ENCODE assay signal across 9 cellular contexts in genomic region chr12:39272934-39273770, GRCh38.
A peak's percentile ranks its signal among the peaks of the same experiment; 100 is the strongest.
DNase-seq lines count a peak whose midpoint lies in the region; ATAC-seq, FAIRE-seq and TF ChIP-seq lines count a peak whose summit lies in the region.
"Had no signal": no experiment of that assay in that cellular context is flagged by ENCODE, and none has a peak within 500 bp of the region (broad histone marks: within the 10 kb centered on the region; RNA-seq: fewer than 3 reads in every experiment).

No MANE protein-coding gene starts in this region.

- H2AFZ ChIP-seq in H1 (ENCODE audit: low read length) = 0 out of 2 replicates have a peak overlapping the region, but pooled peaks have one; percentile 10

- H4K91ac ChIP-seq in H1 (replicated peaks; ENCODE audit: insufficient read length, low read length) = no peak overlapping the region

- H2BK15ac ChIP-seq in H1 (ENCODE audit: low read length) = no peak overlapping the region

- H2BK120ac ChIP-seq in H1 (replicated peaks; ENCODE audit: low read depth, low read length) = no peak overlapping the region

- H3K18ac ChIP-seq in H1 (ENCODE audit: extremely low read depth, low read length) = no peak overlapping the region

- POLR2A ChIA-PET in H1 (lab: Charles Lee; ENCODE audit: partially characterized antibody) = interaction anchor here (0.7 kb wide), 2 partner anchors 119 to 174 kb away, joined by 3 read pairs; no protein-coding TSS in a partner anchor
- POLR2A ChIA-PET in naive thymus-derived CD4-positive, alpha-beta T cell (lab: Charles Lee) = no interaction called here

- H3K27ac ChIP-seq in heart left ventricle = no peak overlapping the region
- no peak overlapping the region for H3K27ac ChIP-seq in right cardiac atrium (ENCODE audit: low read length)
- no peak overlapping the region for H3K27ac ChIP-seq in H1 (ENCODE audit: low read depth, low read length)
- H3K27ac ChIP-seq in naive thymus-derived CD4-positive, alpha-beta T cell (ENCODE audit: low read depth, low read length) = no peak overlapping the region
- H3K27ac ChIP-seq in sigmoid colon = no peak overlapping the region

- TF ChIP-seq EP300 in H1 (IDR thresholded peaks at IDR 0.05; ENCODE audit: borderline replicate concordance in 1 of 2, low read depth in 2 of 2, low read length in 2 of 2) (no peak), sigmoid colon (IDR thresholded peaks at IDR 0.05) (no peak)

- H3K4ac ChIP-seq in H1 (replicated peaks; ENCODE audit: insufficient read length, low read depth, low read length) = no peak overlapping the region

- no peaks in the 10 kb centered on the region for H3K9me3 ChIP-seq in heart left ventricle
- H3K9me3 ChIP-seq in right cardiac atrium (ENCODE audit: control insufficient read depth, low read length) = no peaks in the 10 kb centered on the region
- no peaks in the 10 kb centered on the region for H3K9me3 ChIP-seq in H1 (ENCODE audit: insufficient read depth in 2 of 2, low read depth in 1 of 2, low read length in 1 of 2)
- no peaks in the 10 kb centered on the region for H3K9me3 ChIP-seq in naive thymus-derived CD4-positive, alpha-beta T cell (ENCODE audit: control insufficient read depth in 2 of 3, low read length in 3 of 3)
- H3K9me3 ChIP-seq in sigmoid colon = no peaks in the 10 kb centered on the region

- no peak overlapping the region for H3K23ac ChIP-seq in H1 (ENCODE audit: insufficient read length)

- H3K23me2 ChIP-seq in H1 (ENCODE audit: low read depth, low read length) = no peaks in the 10 kb centered on the region

- no peaks in the 10 kb centered on the region for H3K4me1 ChIP-seq in heart left ventricle
- no peaks in the 10 kb centered on the region for H3K4me1 ChIP-seq in right cardiac atrium (ENCODE audit: control insufficient read depth, insufficient read depth, low read length)
- no peaks in the 10 kb centered on the region for H3K4me1 ChIP-seq in H1 (replicated peaks in 1 of 4; ENCODE audit: control insufficient read depth in 3 of 4, insufficient read depth in 4 of 4, low read length in 3 of 4)
- no peaks in the 10 kb centered on the region for H3K4me1 ChIP-seq in naive thymus-derived CD4-positive, alpha-beta T cell (ENCODE audit: control insufficient read depth in 2 of 2, insufficient read depth in 2 of 2, low read length in 2 of 2)
- no peaks in the 10 kb centered on the region for H3K4me1 ChIP-seq in sigmoid colon

- peak; percentile 80 to 82 for TF ChIP-seq RAD21 in H1 (IDR thresholded peaks at IDR 0.05 in 1 of 2, conservative IDR thresholded peaks at IDR 0.05 in 1 of 2; ENCODE audit: low read depth in 2 of 2, low read length in 2 of 2)

- H4K5ac ChIP-seq in H1 (ENCODE audit: insufficient read length, low read depth, low read length) = no peak overlapping the region

- no peak overlapping the region for H3K27ac Mint-ChIP-seq in naive thymus-derived CD4-positive, alpha-beta T cell

- H3K4me3 Mint-ChIP-seq in naive thymus-derived CD4-positive, alpha-beta T cell = no peak overlapping the region
- H3K4me3 Mint-ChIP-seq: central memory CD8-positive, alpha-beta T cell had no signal

- TF ChIP-seq CTCF in heart left ventricle (IDR thresholded peaks at IDR 0.05) = peak; percentile 51 to 79 (median 66)
- peak in 2 of 3 experiments; percentile 51 to 54; a peak in 2 of 4 replicates for TF ChIP-seq CTCF in H1 (IDR thresholded peaks at IDR 0.05; ENCODE audit: control extremely low read depth in 1 of 3, insufficient read depth in 1 of 3, low read depth in 1 of 3, low read length in 3 of 3)
- TF ChIP-seq CTCF in sigmoid colon (IDR thresholded peaks at IDR 0.05) = peak in 1 of 4 experiments; percentile 66

- no peaks in the 10 kb centered on the region for H4K20me1 ChIP-seq in H1 (replicated peaks in 1 of 2; ENCODE audit: control insufficient read depth in 1 of 2, insufficient read depth in 2 of 2, low read length in 2 of 2)

- no peak overlapping the region for H3K4me3 ChIP-seq in heart left ventricle
- H3K4me3 ChIP-seq in right cardiac atrium (ENCODE audit: low read length) = no peak overlapping the region
- H3K4me3 ChIP-seq in H1 (ENCODE audit: extremely low read depth in 1 of 4, insufficient read depth in 2 of 4, low read depth in 3 of 4, low read length in 4 of 4) = no peak overlapping the region
- H3K4me3 ChIP-seq in naive thymus-derived CD4-positive, alpha-beta T cell (ENCODE audit: low read length) = no peak overlapping the region
- H3K4me3 ChIP-seq in sigmoid colon = no peak overlapping the region

- no peak overlapping the region for H2BK20ac ChIP-seq in H1 (ENCODE audit: low read length)

- H3K79me1 ChIP-seq in H1 (ENCODE audit: low read depth, low read length) = no peaks in the 10 kb centered on the region

- FAIRE-seq in H1 (lab: Jason Lieb, UNC) = peak; percentile 48

- H3K27me3 Mint-ChIP-seq in naive thymus-derived CD4-positive, alpha-beta T cell = peaks cover 10 to 29% (median 17%) of the 10 kb centered on the region in 5 donors

- H3K27me3 ChIP-seq in heart left ventricle (no peaks in the 10 kb centered on the region), right cardiac atrium (ENCODE audit: control insufficient read depth, insufficient read depth) (no peaks in the 10 kb centered on the region), H1 (replicated peaks in 1 of 4; ENCODE audit: control insufficient read depth in 3 of 4, extremely low read depth in 1 of 4, insufficient read depth in 3 of 4, low read length in 3 of 4) (no peaks in the 10 kb centered on the region), sigmoid colon (no peaks in the 10 kb centered on the region)
- no peaks in the 10 kb centered on the region for H3K27me3 ChIP-seq in naive thymus-derived CD4-positive, alpha-beta T cell (ENCODE audit: control insufficient read depth in 2 of 2, insufficient read depth in 2 of 2, low read length in 2 of 2)

- H3K9ac ChIP-seq in H1 (replicated peaks in 1 of 4; ENCODE audit: extremely low read depth in 1 of 4, low read depth in 3 of 4, low read length in 3 of 4) = no peak overlapping the region

- no peak overlapping the region for H3K14ac ChIP-seq in H1 (ENCODE audit: insufficient read length)

- peaks cover 0 to 4% (median 0%) of the 10 kb centered on the region in 7 donors for H3K4me1 Mint-ChIP-seq in naive thymus-derived CD4-positive, alpha-beta T cell

- H3K36me3 Mint-ChIP-seq in naive thymus-derived CD4-positive, alpha-beta T cell = no peaks in the 10 kb centered on the region

- 20 to 22% (median 21%) methylated on average over 8 of the region's 8 CpGs for WGBS in heart left ventricle, 4 donors
- WGBS in right cardiac atrium = 21% methylated on average over 8 of the region's 8 CpGs
- WGBS in H1 (ENCODE audit: extremely low coverage in 1 of 2, insufficient coverage in 1 of 2, insufficient read length in 1 of 2, insufficient replicate concordance in 2 of 2, low coverage in 1 of 2, low lambda C conversion rate in 2 of 2, missing lambda C conversion rate in 1 of 2), 2 experiments = 25% methylated on average over 8 of the region's 8 CpGs; no CpG with 5 or more reads in 1 of the 2 experiments
- 21 to 25% methylated on average over 8 of the region's 8 CpGs for WGBS in sigmoid colon, 2 donors

- intact Hi-C loops in heart left ventricle (cut with DNase I) (loop anchor here in 8 of 10 donors (2.0 to 10.0 kb wide), 5 partner anchors 126 to 948 kb away; no protein-coding TSS in a partner anchor), right cardiac atrium (cut with DNase I) (loop anchor here in 3 of 4 donors (5.0 to 10.0 kb wide), 3 partner anchors 126 to 348 kb away; no protein-coding TSS in a partner anchor), sigmoid colon (cut with DNase I) (loop anchor here (1.0 to 5.0 kb wide), 2 partner anchors 128 to 941 kb away; no protein-coding TSS in a partner anchor)
- intact Hi-C loops in naive thymus-derived CD4-positive, alpha-beta T cell (cut with micrococcal nuclease) = loop anchor here (1.0 to 2.0 kb wide), 3 partner anchors 944 to 1135 kb away; no protein-coding TSS in a partner anchor

- CTCF ChIA-PET in H1 (lab: Charles Lee; ENCODE audit: partially characterized antibody) = interaction anchor here (0.6 to 5.4 kb wide), 52 partner anchors 9 to 1248 kb away, joined by 3 to 24 read pairs (median 4); partner anchors contain the start of gene CPNE8
- CTCF ChIA-PET in naive thymus-derived CD4-positive, alpha-beta T cell (lab: Charles Lee) = interaction anchor here (0.6 to 1.3 kb wide), 6 partner anchors 24 to 945 kb away, joined by 3 to 9 read pairs (median 3); no protein-coding TSS in a partner anchor

- H2AK5ac ChIP-seq in H1 (ENCODE audit: low read depth, low read length) = no peak overlapping the region

- ATAC-seq in heart left ventricle (no peak), right cardiac atrium (no peak), HG03520 (IDR thresholded peaks at IDR 0.05; ENCODE audit: unreplicated experiment) (peak; percentile 48), GM19467 (IDR thresholded peaks at IDR 0.05; ENCODE audit: unreplicated experiment) (no peak)
- ATAC-seq in naive thymus-derived CD4-positive, alpha-beta T cell = no peak

- no peaks in the 10 kb centered on the region for H3K79me2 ChIP-seq in H1 (ENCODE audit: control insufficient read depth in 1 of 2, insufficient read depth in 2 of 2, low read length in 2 of 2)

- no peak overlapping the region for H2BK12ac ChIP-seq in H1 (ENCODE audit: low read depth, low read length)

- no peak for DNase-seq in heart left ventricle
- DNase-seq in right cardiac atrium = no peak
- DNase-seq in RPMI8226 = peak; percentile 38
- peak in 1 of 2 experiments; percentile 53 for DNase-seq in H1 (ENCODE audit: low read depth in 1 of 2, low spot score in 2 of 2)
- DNase-seq in naive thymus-derived CD4-positive, alpha-beta T cell = peak in 5 of 9 donors; percentile 3 to 25 (median 13)
- DNase-seq in sigmoid colon = no peak

- no peak overlapping the region for H2BK5ac ChIP-seq in H1 (ENCODE audit: low read depth, low read length)

- no peak for TF ChIP-seq POLR2A in heart left ventricle (IDR thresholded peaks at IDR 0.05)
- TF ChIP-seq POLR2A in H1 (IDR thresholded peaks at IDR 0.05; ENCODE audit: control extremely low read depth in 1 of 2, low read depth in 2 of 2, low read length in 2 of 2) = no peak
- no peak for TF ChIP-seq POLR2A in sigmoid colon (IDR thresholded peaks at IDR 0.05)

- H3K36me3 ChIP-seq in heart left ventricle = no peaks in the 10 kb centered on the region
- H3K36me3 ChIP-seq in H1 (ENCODE audit: control insufficient read depth in 2 of 4, insufficient read depth in 4 of 4, low read length in 3 of 4) = no peaks in the 10 kb centered on the region
- H3K36me3 ChIP-seq in naive thymus-derived CD4-positive, alpha-beta T cell (ENCODE audit: control insufficient read depth in 2 of 3, insufficient read depth in 3 of 3, low read length in 3 of 3) = no peaks in the 10 kb centered on the region
- no peaks in the 10 kb centered on the region for H3K36me3 ChIP-seq in sigmoid colon

- H3K9me3 Mint-ChIP-seq in naive thymus-derived CD4-positive, alpha-beta T cell = no peaks in the 10 kb centered on the region
- H3K9me3 Mint-ChIP-seq: central memory CD8-positive, alpha-beta T cell had no signal

- H4K8ac ChIP-seq in H1 (ENCODE audit: extremely low read depth, insufficient read depth, low read length) = no peak overlapping the region

- H3K4me2 ChIP-seq in H1 (ENCODE audit: insufficient read depth in 1 of 2, low read depth in 2 of 2, low read length in 2 of 2) = no peak overlapping the region

- no peak overlapping the region for H3K56ac ChIP-seq in H1 (replicated peaks; ENCODE audit: insufficient read length, low read depth, low read length)

TF ChIP-seq in H1, 55 proteins besides CTCF, POLR2A, EP300 and RAD21 (continues in another document):
- TF ChIP-seq RFX5 (IDR thresholded peaks at IDR 0.05; ENCODE audit: borderline replicate concordance, low read depth, low read length) = no peak
- TF ChIP-seq HDAC6 (IDR thresholded peaks at IDR 0.05; ENCODE audit: low read depth, low read length) = no peak

Comparison
In these comparisons a context has a peak if more than half of its experiments do, and no peak if none do; other contexts are left out.
1. DNase-seq: peak in RPMI8226 (single experiment) and naive thymus-derived CD4-positive, alpha-beta T cell (5 of 9); none in heart left ventricle (0 of 5), right cardiac atrium (0 of 3) and sigmoid colon (single experiment).